13 cellular contexts compared by ENCODE assay signal in the genomic region with DNA sequence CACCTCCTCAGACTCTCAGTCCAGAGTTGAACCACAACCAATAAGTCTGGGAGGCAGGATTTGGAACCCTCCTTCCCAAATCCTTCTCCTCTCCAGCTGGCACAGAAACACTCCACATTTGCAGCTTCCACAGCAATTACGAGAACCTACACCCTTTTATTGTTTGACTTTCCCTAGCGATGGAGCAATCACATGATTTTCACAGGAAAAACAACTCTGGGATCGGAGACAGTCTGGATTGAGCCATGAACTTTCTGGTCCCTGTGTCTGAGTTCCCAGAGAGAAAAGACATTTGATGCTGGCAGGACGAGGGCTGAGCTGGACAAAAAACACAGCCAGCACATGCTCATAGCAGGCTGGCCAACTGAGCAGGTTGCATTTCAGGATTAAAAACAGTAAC. TPM values are rescaled to one million over a fixed set of nuclear protein-coding genes. Genes with fewer than 3 reads are reported as not detected.
DNase-seq lines count a peak whose midpoint lies in the region; ATAC-seq and TF ChIP-seq lines count a peak whose summit lies in the region.
"Had no signal": no experiment of that assay in that cellular context is flagged by ENCODE, and none has a peak within 500 bp of the region (broad histone marks: within the 10 kb centered on the region; RNA-seq: fewer than 3 reads in every experiment).

No MANE protein-coding gene starts in this region.

- H3K4me1 ChIP-seq in mucosa of descending colon (ENCODE audit: low read depth) (peaks cover 7% of the 10 kb centered on the region), thoracic aorta (ENCODE audit: control insufficient read depth in 1 of 2, low read depth in 2 of 2) (peaks cover 2 to 18% of the 10 kb centered on the region in 2 donors)

- no peaks in the 10 kb centered on the region for H3K27me3 ChIP-seq in thoracic aorta (replicated peaks; ENCODE audit: insufficient read depth)

- TF ChIP-seq CTCF in fibroblast of the aortic adventitia (IDR thresholded peaks at IDR 0.05; ENCODE audit: insufficient read depth, low read length) (no peak), mucosa of descending colon (IDR thresholded peaks at IDR 0.05) (no peak), thoracic aorta (IDR thresholded peaks at IDR 0.05) (no peak)

- H3K4me3 ChIP-seq in fibroblast of the aortic adventitia (ENCODE audit: low read depth, low read length) (no peak overlapping the region), mucosa of descending colon (no peak overlapping the region), thoracic aorta (peak overlapping the region; percentile 34)
- H3K4me3 ChIP-seq: tibial artery had no signal

- DNase-seq in NCI-H1417 (lab: John Stamatoyannopoulos, UW) (peak; percentile 26 to 48 (median 43)), NCI-H1417 treated with DMSO at 0.1 percent for 48 hours (lab: John Stamatoyannopoulos, UW) (no peak), fibroblast of the aortic adventitia (ENCODE audit: low read depth) (peak; percentile 86), mucosa of descending colon (peak in 1 of 3 donors; percentile 20), thoracic aorta (ENCODE audit: low spot score) (no peak), NCI-H2196 treated with DMSO at 0.1 percent for 48 hours (lab: John Stamatoyannopoulos, UW; ENCODE audit: unreplicated experiment) (no peak), NCI-H2081 (lab: John Stamatoyannopoulos, UW) (no peak)
- DNase-seq in stimulated activated CD4-positive, alpha-beta T cell treated with anti-CD3 and anti-CD28 coated beads, Interleukin-4, amount 100 ng/mL, for 24 hours: no peak
- DNase-seq: 8988T; activated B cell treated with CpG ODN at 0.5 μM for 24 hours; activated CD8-positive, alpha-beta memory T cell treated with anti-CD3 and anti-CD28 coated beads, Interleukin-2, amount 50 U/mL, for 48 hours had no signal

- H3K27ac ChIP-seq in thoracic aorta: no peak overlapping the region
- H3K27ac ChIP-seq: tibial artery had no signal

- ATAC-seq in mucosa of descending colon (peak; percentile 60), thoracic aorta (ENCODE audit: insufficient number of reproducible peaks, low FRiP score, low read depth) (no peak)
- ATAC-seq: esophagus mucosa had no signal

- H3K9me3 ChIP-seq in mucosa of descending colon: no peaks in the 10 kb centered on the region
- H3K9me3 ChIP-seq in thoracic aorta: no peaks in the 10 kb centered on the region
- H3K9me3 ChIP-seq: tibial artery had no signal

- H3K36me3 ChIP-seq in mucosa of descending colon (ENCODE audit: low read depth) (no peaks in the 10 kb centered on the region), thoracic aorta (no peaks in the 10 kb centered on the region)
- H3K36me3 ChIP-seq: tibial artery had no signal

- intact Hi-C loops in mucosa of descending colon (cut with DNase I, micrococcal nuclease): no loop called here

RNA-seq across cellular contexts. Expression of gene STON2, which starts 49.0 kb away (rescaled TPM):
- total RNA-seq in fibroblast of the aortic adventitia (ENCODE audit: low replicate concordance) (3.3 and 4.5 TPM in 2 replicates), mucosa of descending colon (10 to 100 TPM; 17.1 to 31.1 (median 20.7) TPM), thoracic aorta (10 to 100 TPM in 1 of 2 donors, 1 to 10 TPM in 1; 8.1 to 10.4 TPM)
- total RNA-seq: activated B cell treated with CpG ODN at 0.5 μM for 24 hours had no signal

Comparison
In these comparisons a context has a peak if more than half of its experiments do, and no peak if none do; other contexts are left out.
1. DNase-seq: peak in NCI-H1417 (3 of 3) and fibroblast of the aortic adventitia (single experiment); none in NCI-H1417 treated with DMSO at 0.1 percent for 48 hours (single experiment), thoracic aorta (single experiment), NCI-H2196 treated with DMSO at 0.1 percent for 48 hours (single experiment), stimulated activated CD4-positive, alpha-beta T cell treated with anti-CD3 and anti-CD28 coated beads, Interleukin-4, amount 100 ng/mL, for 24 hours (single experiment) and NCI-H2081 (0 of 2).